In the genomic region with DNA sequence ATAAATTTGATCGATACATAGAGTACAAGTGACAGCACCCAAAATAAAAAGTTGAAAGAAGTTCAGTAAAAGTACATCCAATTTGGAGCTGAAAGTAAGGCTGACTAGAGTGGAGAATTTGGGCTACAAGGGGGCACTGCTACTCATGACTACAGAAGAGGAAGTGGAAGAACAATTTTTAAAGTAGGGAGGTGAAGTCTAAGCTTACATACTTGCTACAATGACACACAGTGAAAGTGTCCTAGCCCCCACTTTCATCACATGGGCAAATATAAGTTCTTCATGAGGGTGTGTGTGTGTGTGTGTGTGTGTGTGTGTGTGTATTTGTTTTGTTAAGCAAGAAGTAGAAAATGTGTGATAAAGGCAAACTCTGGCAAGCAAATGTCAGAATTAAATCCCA, we compare ENCODE assay signal across 19 cellular contexts. TPM values are rescaled to one million over a fixed set of nuclear protein-coding genes. Genes with fewer than 3 reads are reported as not detected.
DNase-seq lines count a peak whose midpoint lies in the region; ATAC-seq and TF ChIP-seq lines count a peak whose summit lies in the region.
"Had no signal": no experiment of that assay in that cellular context is flagged by ENCODE, and none has a peak within 500 bp of the region (broad histone marks: within the 10 kb centered on the region; RNA-seq: fewer than 3 reads in every experiment).

No MANE protein-coding gene starts in this region.

- no peaks in the 10 kb centered on the region for H3K27me3 Mint-ChIP-seq in osteocyte (ENCODE audit: unreplicated experiment)
- H3K27me3 Mint-ChIP-seq: activated CD4-positive, alpha-beta T cell treated with anti-CD3 and anti-CD28 coated beads, Interleukin-2, amount 10 ng/mL, durations not matched to agents 7 days and 5 days had no signal

- no peaks in the 10 kb centered on the region for H3K9me2 ChIP-seq in OCI-LY7 (ENCODE audit: insufficient read depth, low read length)
- no peaks in the 10 kb centered on the region for H3K9me2 ChIP-seq in PC-3 (replicated peaks; ENCODE audit: low read length)

- no peak overlapping the region for H3K9ac ChIP-seq in PC-3 (ENCODE audit: low read length)
- H3K9ac ChIP-seq: parathyroid adenoma had no signal

- H3K27ac Mint-ChIP-seq in osteocyte (ENCODE audit: unreplicated experiment): no peak overlapping the region
- H3K27ac Mint-ChIP-seq in stimulated activated effector memory CD8-positive, alpha-beta T cell treated with anti-CD3 and anti-CD28 coated beads, Interleukin-12 subunit alpha, Interleukin-12 subunit beta, amount 100 ng/mL, for 72 hours: no peak overlapping the region
- H3K27ac Mint-ChIP-seq: activated CD4-positive, alpha-beta T cell treated with anti-CD3 and anti-CD28 coated beads, Interleukin-2, amount 10 ng/mL, durations not matched to agents 7 days and 5 days; mesothelial cell of epicardium had no signal

- TF ChIP-seq CTCF in GM12864 (IDR thresholded peaks at IDR 0.05; ENCODE audit: low read depth, low read length, missing control alignments) (no peak), OCI-LY7 (conservative IDR thresholded peaks at IDR 0.05; ENCODE audit: low read length) (0 out of 2 replicates have a peak, but pooled peaks have one; percentile 17), osteocyte (IDR thresholded peaks at IDR 0.05) (no peak), PC-3 (conservative IDR thresholded peaks at IDR 0.05; ENCODE audit: low read depth, low read length) (no peak)

- H3K79me2 ChIP-seq in OCI-LY7 (ENCODE audit: insufficient read depth, low read depth, low read length) (peaks cover 48% of the 10 kb centered on the region), PC-3 (ENCODE audit: low read length) (peaks cover 38% of the 10 kb centered on the region)

- H3K36me3 Mint-ChIP-seq in osteocyte (ENCODE audit: unreplicated experiment): peaks cover 17% of the 10 kb centered on the region
- peaks cover 53% of the 10 kb centered on the region for H3K36me3 Mint-ChIP-seq in stimulated activated effector memory CD8-positive, alpha-beta T cell treated with anti-CD3 and anti-CD28 coated beads, Interleukin-12 subunit alpha, Interleukin-12 subunit beta, amount 100 ng/mL, for 72 hours

- peaks cover 14% of the 10 kb centered on the region; the same call in 1 of the 2 replicates for H4K20me1 ChIP-seq in OCI-LY7 (ENCODE audit: insufficient read depth, low read length)
- H4K20me1 ChIP-seq in PC-3 (ENCODE audit: low read length): no peaks in the 10 kb centered on the region

- peaks cover 33% of the 10 kb centered on the region for H3K36me3 ChIP-seq in OCI-LY7 (ENCODE audit: insufficient read depth, low read length)
- H3K36me3 ChIP-seq in PC-3 (ENCODE audit: low read depth, low read length): peaks cover 13% of the 10 kb centered on the region

- H3K27ac ChIP-seq in OCI-LY7 (ENCODE audit: low read depth, low read length, poor library complexity, severe bottlenecking) (no peak overlapping the region), PC-3 (ENCODE audit: low read length) (no peak overlapping the region)
- H3K27ac ChIP-seq: epithelial cell of prostate, parathyroid adenoma had no signal

- no TSS peak for BruUV-seq in OCI-LY7 (replicated peaks; lab: Mats Ljungman, UMichigan)
- no TSS peak for BruUV-seq in PC-3 (replicated peaks; lab: Mats Ljungman, UMichigan)

- H3K9me3 Mint-ChIP-seq in osteocyte (ENCODE audit: unreplicated experiment): peaks cover 7% of the 10 kb centered on the region
- no peaks in the 10 kb centered on the region for H3K9me3 Mint-ChIP-seq in stimulated activated effector memory CD8-positive, alpha-beta T cell treated with anti-CD3 and anti-CD28 coated beads, Interleukin-12 subunit alpha, Interleukin-12 subunit beta, amount 100 ng/mL, for 72 hours
- H3K9me3 Mint-ChIP-seq: activated CD4-positive, alpha-beta T cell treated with anti-CD3 and anti-CD28 coated beads, Interleukin-2, amount 10 ng/mL, durations not matched to agents 7 days and 5 days had no signal

- intact Hi-C loops in OCI-LY7 (cut with micrococcal nuclease; ENCODE audit: unreplicated experiment): no loop called here
- intact Hi-C loops in PC-3 (cut with micrococcal nuclease): no loop called here

- H3K9me3 ChIP-seq in OCI-LY7 (ENCODE audit: low read length) (no peaks in the 10 kb centered on the region), PC-3 (ENCODE audit: low read length) (no peaks in the 10 kb centered on the region)

- H2AFZ ChIP-seq in OCI-LY7 (ENCODE audit: low read length): no peak overlapping the region
- no peak overlapping the region for H2AFZ ChIP-seq in PC-3 (ENCODE audit: low read length)
- H2AFZ ChIP-seq: parathyroid adenoma had no signal

- H3K4me1 Mint-ChIP-seq in osteocyte (ENCODE audit: unreplicated experiment): peaks cover 12% of the 10 kb centered on the region
- peaks cover 23% of the 10 kb centered on the region for H3K4me1 Mint-ChIP-seq in stimulated activated effector memory CD8-positive, alpha-beta T cell treated with anti-CD3 and anti-CD28 coated beads, Interleukin-12 subunit alpha, Interleukin-12 subunit beta, amount 100 ng/mL, for 72 hours

- H3F3A ChIP-seq in PC-3 (ENCODE audit: low read length, unreplicated experiment): no peaks in the 10 kb centered on the region

- H3K4me2 ChIP-seq in OCI-LY7 (ENCODE audit: low read length) (no peak overlapping the region), PC-3 (ENCODE audit: low read length) (no peak overlapping the region)

- H3K4me3 ChIP-seq in GM12864 (ENCODE audit: low read depth, low read length) (no peak overlapping the region), OCI-LY7 (ENCODE audit: low read depth, low read length, poor library complexity, severe bottlenecking) (no peak overlapping the region), PC-3 (ENCODE audit: low read length) (no peak overlapping the region)

- no peak overlapping the region for H3K4me3 Mint-ChIP-seq in osteocyte (ENCODE audit: unreplicated experiment)
- no peak overlapping the region for H3K4me3 Mint-ChIP-seq in stimulated activated effector memory CD8-positive, alpha-beta T cell treated with anti-CD3 and anti-CD28 coated beads, Interleukin-12 subunit alpha, Interleukin-12 subunit beta, amount 100 ng/mL, for 72 hours
- H3K4me3 Mint-ChIP-seq: activated CD4-positive, alpha-beta T cell treated with anti-CD3 and anti-CD28 coated beads, Interleukin-2, amount 10 ng/mL, durations not matched to agents 7 days and 5 days; mesothelial cell of epicardium had no signal

- peaks cover 32% of the 10 kb centered on the region for H3K4me1 ChIP-seq in OCI-LY7 (ENCODE audit: insufficient read depth, low read length, poor library complexity, severe bottlenecking)
- H3K4me1 ChIP-seq in PC-3 (ENCODE audit: insufficient read depth, low read length): no peaks in the 10 kb centered on the region

- POLR2A ChIA-PET in OCI-LY7 (lab: Charles Lee) (interaction anchor here (0.7 to 1.9 kb wide), 3 partner anchors 29 to 49 kb away, joined by 3 to 6 read pairs (median 3); no protein-coding TSS in a partner anchor), PC-3 (lab: Charles Lee; ENCODE audit: unreplicated experiment) (no interaction called here)

- DNase-seq in GM12864 (ENCODE audit: low read depth) (peak; percentile 72), OCI-LY7 (ENCODE audit: low spot score) (peak; percentile 22), osteocyte (ENCODE audit: extremely low spot score, unreplicated experiment) (no peak), NCI-H1105 (lab: John Stamatoyannopoulos, UW) (no peak), PC-3 (no peak)
- DNase-seq in stimulated activated effector memory CD8-positive, alpha-beta T cell treated with anti-CD3 and anti-CD28 coated beads, Interleukin-12 subunit alpha, Interleukin-12 subunit beta, amount 100 ng/mL, for 72 hours (ENCODE audit: low spot score in 2 of 2): no peak
- DNase-seq: activated CD4-positive, alpha-beta T cell treated with anti-CD3 and anti-CD28 coated beads, Interleukin-2, amount 10 ng/mL, durations not matched to agents 7 days and 5 days; activated gamma-delta T cell treated with Interleukin-2 at 50 U/mL for 16 hours; NCI-H2081; NK-92 treated with Interleukin-12 subunit alpha and Interleukin-12 subunit beta, amount 100 ng/mL, for 24 hours; stimulated activated CD4-positive, alpha-beta T cell treated with anti-CD3 and anti-CD28 coated beads, Interleukin-2, amount 100 ng/mL, for 24 hours; stimulated activated naive CD8-positive, alpha-beta T cell treated with anti-CD3 and anti-CD28 coated beads, Interleukin-15, Interleukin-2, amounts not matched to agents 100 U/mL and 50 U/mL, for 24 hours; T-helper 1 cell had no signal

- H3K27me3 ChIP-seq in PC-3 (ENCODE audit: low read length): no peaks in the 10 kb centered on the region

- CTCF ChIA-PET in OCI-LY7 (lab: Charles Lee; ENCODE audit: unreplicated experiment): no interaction called here
- CTCF ChIA-PET in PC-3 (lab: Charles Lee): no interaction called here

- peak; percentile 90 for ATAC-seq in GM21360 (IDR thresholded peaks at IDR 0.05; ENCODE audit: unreplicated experiment)
- ATAC-seq in HG03095 (IDR thresholded peaks at IDR 0.05; ENCODE audit: unreplicated experiment): peak; percentile 86
- no peak for ATAC-seq in stimulated activated effector memory CD8-positive, alpha-beta T cell treated with anti-CD3 and anti-CD28 coated beads, Interleukin-12 subunit alpha, Interleukin-12 subunit beta, amount 100 ng/mL, for 72 hours
- ATAC-seq in PC-3: no peak
- ATAC-seq: HepG2; stimulated activated naive CD8-positive, alpha-beta T cell treated with anti-CD3 and anti-CD28 coated beads, Interleukin-15, Interleukin-2, amounts not matched to agents 100 U/mL and 50 U/mL, for 24 hours had no signal

RNA-seq across cellular contexts. Expression of gene MAP3K2, which starts 45.7 kb away (rescaled TPM):
- total RNA-seq in OCI-LY7 (2014; rRNA removed; shearing (Covaris generic)): 33.2 and 47.5 TPM in 2 replicates
- 52.5 and 55.9 TPM in 2 replicates for total RNA-seq in OCI-LY7 (2022)
- 60.9 and 63.9 TPM in 2 replicates for total RNA-seq in osteocyte
- total RNA-seq in PC-3 (2014; rRNA removed): 54.6 and 64.7 TPM in 2 replicates

RNA-seq across cellular contexts. Expression of gene ERCC3, which starts 48.2 kb away (rescaled TPM):
- 35.1 and 41.9 TPM in 2 replicates for total RNA-seq in OCI-LY7 (2014; rRNA removed; shearing (Covaris generic))
- 58.3 and 58.4 TPM in 2 replicates for total RNA-seq in OCI-LY7 (2022)
- total RNA-seq in osteocyte: 47.8 and 50.3 TPM in 2 replicates
- total RNA-seq in PC-3 (2014; rRNA removed): 39.0 and 44.3 TPM in 2 replicates

Comparison
In these comparisons a context has a peak if more than half of its experiments do, and no peak if none do; other contexts are left out.
1. DNase-seq: peak in GM12864 (single experiment) and OCI-LY7 (single experiment); none in osteocyte (single experiment), NCI-H1105 (single experiment), stimulated activated effector memory CD8-positive, alpha-beta T cell treated with anti-CD3 and anti-CD28 coated beads, Interleukin-12 subunit alpha, Interleukin-12 subunit beta, amount 100 ng/mL, for 72 hours (0 of 2) and PC-3 (single experiment).
2. ATAC-seq: peak in GM21360 (single experiment) and HG03095 (single experiment); none in stimulated activated effector memory CD8-positive, alpha-beta T cell treated with anti-CD3 and anti-CD28 coated beads, Interleukin-12 subunit alpha, Interleukin-12 subunit beta, amount 100 ng/mL, for 72 hours (single experiment) and PC-3 (single experiment).